ENCODE assay signal across 15 cellular contexts in the genomic region with DNA sequence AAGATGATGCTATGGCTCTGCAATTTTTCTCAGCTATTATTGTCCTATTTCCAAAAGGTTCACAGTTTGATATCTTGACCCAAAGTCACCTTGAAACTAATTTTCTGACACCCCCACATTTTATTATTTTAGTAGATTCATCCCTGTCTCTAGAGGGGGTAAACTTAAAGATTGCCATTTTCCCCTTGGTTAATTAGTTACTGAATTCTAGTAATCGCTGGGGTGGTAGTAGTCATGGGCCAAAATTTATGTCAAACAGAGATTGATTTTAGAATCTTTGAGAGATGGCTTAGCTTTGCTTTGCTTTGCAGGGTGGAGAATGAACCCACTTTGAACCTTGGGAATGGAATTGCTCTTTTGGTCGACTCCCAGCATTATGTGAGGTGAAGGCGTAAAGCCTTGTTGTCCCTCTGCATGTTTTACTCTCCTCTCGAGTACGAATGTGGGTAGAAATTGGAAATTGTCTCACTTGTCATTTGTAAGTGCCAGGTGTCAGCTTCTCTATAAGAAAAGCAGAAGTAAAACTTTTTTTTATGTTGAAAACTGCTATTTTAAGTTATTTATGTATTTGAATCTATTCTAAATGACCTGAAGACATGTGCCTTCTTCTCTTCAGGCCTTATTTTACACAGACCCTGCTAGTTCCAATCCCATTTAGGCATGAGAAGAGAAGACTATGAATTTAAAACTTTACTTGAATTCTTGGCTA. TPM values are rescaled to one million over a fixed set of nuclear protein-coding genes. Genes with fewer than 3 reads are reported as not detected.
DNase-seq lines count a peak whose midpoint lies in the region; ATAC-seq and FAIRE-seq lines count a peak whose summit lies in the region.
"Had no signal": no experiment of that assay in that cellular context is flagged by ENCODE, and none has a peak within 500 bp of the region (broad histone marks: within the 10 kb centered on the region; RNA-seq: fewer than 3 reads in every experiment).

No MANE protein-coding gene starts in this region.

- no peaks in the 10 kb centered on the region for H4K20me1 ChIP-seq in BLaER1

- DNase-seq in GM19240 (ENCODE audit: insufficient read length, low spot score) = peak; percentile 8
- DNase-seq in NAMALWA (ENCODE audit: low spot score) = peak; percentile 88
- no peak for DNase-seq in SIG-M5 (lab: John Stamatoyannopoulos, UW)
- no peak for DNase-seq in urothelium cell line (ENCODE audit: low spot score)
- no peak for DNase-seq in sciatic nerve (ENCODE audit: low spot score)
- DNase-seq in kidney tubule cell (ENCODE audit: low spot score) = no peak
- DNase-seq: activated CD8-positive, alpha-beta memory T cell treated with anti-CD3 and anti-CD28 coated beads for 24 hours; activated gamma-delta T cell treated with Interleukin-2 at 50 U/mL for 16 hours; body of pancreas; SJCRH30 had no signal

- no peak overlapping the region for H3K4me3 ChIP-seq in BLaER1
- H3K4me3 ChIP-seq: body of pancreas, HAP-1, SJCRH30, skin epidermis had no signal

- intact Hi-C loops in sciatic nerve (cut with DNase I) = no loop called here

- H3K4me2 ChIP-seq in BLaER1 = peak overlapping the region; percentile 47

- peak; percentile 48 for ATAC-seq in HG02852 (IDR thresholded peaks at IDR 0.05; ENCODE audit: unreplicated experiment)
- ATAC-seq in sciatic nerve = no peak
- ATAC-seq: body of pancreas had no signal

- H3K9ac ChIP-seq in BLaER1 = no peak overlapping the region

- H3K27me3 ChIP-seq in BLaER1 = no peaks in the 10 kb centered on the region
- H3K27me3 ChIP-seq: body of pancreas, neutrophil, SJCRH30 had no signal

- peaks cover 15% of the 10 kb centered on the region for H3K4me1 ChIP-seq in BLaER1
- H3K4me1 ChIP-seq: body of pancreas, HAP-1, SJCRH30 had no signal

- no peak for FAIRE-seq in urothelium cell line (lab: Jason Lieb, UNC)

- peaks cover 23% of the 10 kb centered on the region; the same call in 1 of the 2 replicates for H3K36me3 ChIP-seq in BLaER1
- H3K36me3 ChIP-seq: neutrophil, SJCRH30 had no signal

- no peaks in the 10 kb centered on the region for H3K9me3 ChIP-seq in BLaER1
- H3K9me3 ChIP-seq: body of pancreas, HAP-1, neutrophil, SJCRH30 had no signal

- H3K27ac ChIP-seq in BLaER1 = peak overlapping the region; percentile 56; the same call in 1 of the 2 replicates
- H3K27ac ChIP-seq: body of pancreas, neutrophil, SJCRH30, skin epidermis had no signal

RNA-seq across cellular contexts. Expression of gene RCE1, which starts 42.4 kb away (rescaled TPM):
- total RNA-seq in sciatic nerve = 16.6 TPM

RNA-seq across cellular contexts. Expression of gene LRFN4, which starts 56.0 kb away (rescaled TPM):
- 14.5 TPM for total RNA-seq in sciatic nerve

Comparison
In these comparisons a context has a peak if more than half of its experiments do, and no peak if none do; other contexts are left out.
1. DNase-seq: peak in GM19240 (single experiment) and NAMALWA (single experiment); none in SIG-M5 (single experiment), urothelium cell line (single experiment), sciatic nerve (single experiment) and kidney tubule cell (single experiment).